In genomic region chr20:13416531-13416930, GRCh38 we compare ENCODE assay signal across 24 cellular contexts.
DNase-seq lines count a peak whose midpoint lies in the region; ATAC-seq, FAIRE-seq and TF ChIP-seq lines count a peak whose summit lies in the region.
"Had no signal": no experiment of that assay in that cellular context is flagged by ENCODE, and none has a peak within 500 bp of the region (broad histone marks: within the 10 kb centered on the region; RNA-seq: fewer than 3 reads in every experiment).

No MANE protein-coding gene starts in this region.

- no peak overlapping the region for H3K4me2 ChIP-seq in A549
- H3K4me2 ChIP-seq: BLaER1 had no signal

- TF ChIP-seq CTCF in A549 (IDR thresholded peaks at IDR 0.05) (no peak), sigmoid colon (IDR thresholded peaks at IDR 0.05) (no peak)

- H3K27ac ChIP-seq in A549 (no peak overlapping the region), sigmoid colon (peak overlapping the region in 3 of 4 donors; percentile 24 to 64 (median 59))
- H3K27ac ChIP-seq: 22Rv1, BLaER1 had no signal

- 92% methylated on average over 3 of the region's 3 CpGs for WGBS in A549 (ENCODE audit: missing lambda C conversion rate)
- 83 to 91% methylated on average over 3 of the region's 3 CpGs for WGBS in sigmoid colon, 2 donors

- TF ChIP-seq EP300 in A549 (IDR thresholded peaks at IDR 0.05): no peak
- TF ChIP-seq EP300 in sigmoid colon (IDR thresholded peaks at IDR 0.05): peak in 3 of 4 donors; percentile 36 to 56 (median 47)

- peak; percentile 65 for FAIRE-seq in A549 (lab: Jason Lieb, UNC)
- FAIRE-seq: GM12878, GM12892, GM18507 had no signal

- H3K4me1 ChIP-seq in A549 (peaks cover 16% of the 10 kb centered on the region; the same call in 2 of the 3 replicates), sigmoid colon (peaks cover 0 to 49% (median 33%) of the 10 kb centered on the region in 4 donors)
- H3K4me1 ChIP-seq: BE2C, BLaER1 had no signal

- intact Hi-C loops in left colon (cut with DNase I, micrococcal nuclease): no loop called here
- intact Hi-C loops in sigmoid colon (cut with DNase I): loop anchor here (5.0 kb wide), 1 partner anchor 94 kb away; no protein-coding TSS in a partner anchor

- H3K9me3 ChIP-seq in A549 (no peaks in the 10 kb centered on the region), sigmoid colon (no peaks in the 10 kb centered on the region)
- H3K9me3 ChIP-seq: BE2C, BLaER1 had no signal

- H3K4me3 ChIP-seq in A549 (no peak overlapping the region), sigmoid colon (no peak overlapping the region)
- H3K4me3 ChIP-seq: BLaER1, GM12878 had no signal

- DNase-seq in A549 (ENCODE audit: low read depth in 1 of 2, low spot score in 1 of 2) (no peak), left colon (no peak), sigmoid colon (no peak), NCI-H2171 treated with DMSO at 0.1 percent for 48 hours (lab: John Stamatoyannopoulos, UW) (no peak), iPS-NIHi11 (ENCODE audit: low spot score) (no peak)
- DNase-seq: ACHN; BE2C; C1 segment of cervical spinal cord; CD4-positive, alpha-beta memory T cell; CD4-positive, CD25-positive, alpha-beta regulatory T cell; CD8-positive, alpha-beta memory T cell; COR-L47; DMS 273 treated with DMSO at 0.1 percent for 48 hours; DMS153; DMS53; DMS79; DND-41; EL; GDM1 had no signal

- CTCF ChIA-PET in A549 (lab: Yijun Ruan, JAX): interaction anchor here (0.7 to 1.3 kb wide), 5 partner anchors 14 to 298 kb away, joined by 3 to 4 read pairs (median 3); no protein-coding TSS in a partner anchor

- TF ChIP-seq POLR2A in A549 (IDR thresholded peaks at IDR 0.05; ENCODE audit: low read length) (no peak), sigmoid colon (IDR thresholded peaks at IDR 0.05) (no peak)

- ATAC-seq in A549 (no peak), left colon (peak; percentile 20)
- ATAC-seq: GM12878 had no signal

- H3K27me3 ChIP-seq in sigmoid colon: no peaks in the 10 kb centered on the region
- H3K27me3 ChIP-seq: BE2C, BLaER1 had no signal

- POLR2A ChIA-PET in A549 (lab: Yijun Ruan, JAX): no interaction called here

- no peaks in the 10 kb centered on the region for H3K36me3 ChIP-seq in sigmoid colon
- H3K36me3 ChIP-seq: BE2C had no signal

- TF ChIP-seq RAD21 in A549 (conservative IDR thresholded peaks at IDR 0.05 in 1 of 2, IDR thresholded peaks at IDR 0.05 in 1 of 2): no peak

TF ChIP-seq in A549, 52 proteins besides CTCF, POLR2A, EP300 and RAD21:
- TF ChIP-seq KDM5A (IDR thresholded peaks at IDR 0.05): no peak
TF ChIP-seq in A549: peak in this region for 0.

Comparison
In these comparisons a context has a peak if more than half of its experiments do, and no peak if none do; other contexts are left out.
1. H3K27ac ChIP-seq: peak in sigmoid colon (3 of 4); none in A549 (0 of 2).